In the genomic region with DNA sequence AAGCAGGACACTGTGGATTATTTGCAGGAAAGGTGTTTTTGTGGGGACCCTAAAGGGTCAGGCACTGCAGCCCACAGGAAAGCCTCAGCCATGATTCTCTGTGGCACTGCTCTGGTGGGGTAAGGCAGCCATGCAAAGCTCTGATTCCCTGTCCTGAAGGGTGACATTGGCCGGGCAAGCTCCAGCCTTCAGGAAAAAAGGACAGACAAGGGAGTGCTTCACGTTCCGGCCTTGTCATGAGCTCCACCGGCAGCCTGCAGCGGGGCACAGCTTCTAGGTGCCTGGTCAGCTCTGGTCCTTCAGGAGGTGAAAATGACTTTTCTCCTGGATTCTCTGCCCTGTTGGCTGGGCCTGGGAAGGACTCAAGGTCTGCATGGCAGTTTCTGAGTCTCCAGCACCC, we compare ENCODE assay signal across 9 cellular contexts. TPM values are rescaled to one million over a fixed set of nuclear protein-coding genes. Genes with fewer than 3 reads are reported as not detected.
"Had no signal": no experiment of that assay in that cellular context is flagged by ENCODE, and none has a peak within 500 bp of the region (broad histone marks: within the 10 kb centered on the region; RNA-seq: fewer than 3 reads in every experiment).

No MANE protein-coding gene starts in this region.

RNA-seq across cellular contexts. Expression of a gene that starts 8.4 kb away (rescaled TPM):
- total RNA-seq: activated naive CD4-positive, alpha-beta T cell treated with anti-CD3 and anti-CD28 coated beads for 36 hours; activated T-helper 17 cell treated with anti-CD3 and anti-CD28 coated beads, Interleukin-2, amount 50 U/mL, for 72 hours; aorta; body of pancreas; cardiac muscle cell; dermis blood vessel endothelial cell; gastroesophageal sphincter; T-helper 2 cell treated with Interferon-gamma antibody and Interleukin-4, amounts not matched to agents 100 ng/mL and 5 ng/mL, for 36 hours; WTC11 had no signal
